ENCODE assay signal across 10 cellular contexts in genomic region chr5:94745786-94746730, GRCh38.
DNase-seq lines count a peak whose midpoint lies in the region; ATAC-seq and TF ChIP-seq lines count a peak whose summit lies in the region.
"Had no signal": no experiment of that assay in that cellular context is flagged by ENCODE, and none has a peak within 500 bp of the region (broad histone marks: within the 10 kb centered on the region; RNA-seq: fewer than 3 reads in every experiment).

No MANE protein-coding gene starts in this region.

- peak; percentile 51 to 72 for ATAC-seq in activated T-cell treated with anti-CD3 and anti-CD28 coated beads, Interleukin-2, amount 50 U/mL, for 4 hours
- ATAC-seq in activated T-cell treated with anti-CD3 and anti-CD28 coated beads, Interleukin-2, amount 50 U/mL, for 72 hours (replicated peaks in 1 of 2), result no peak
- ATAC-seq in HG02973 (IDR thresholded peaks at IDR 0.05; ENCODE audit: unreplicated experiment), result peak; percentile 90
- ATAC-seq in stimulated activated naive CD8-positive, alpha-beta T cell treated with anti-CD3 and anti-CD28 coated beads, Interleukin-15, amount 100 ng/mL, for 72 hours, result peak; percentile 60

- H3K9me3 Mint-ChIP-seq in activated T-cell treated with anti-CD3 and anti-CD28 coated beads, Interleukin-2, amount 50 U/mL, for 4 hours, result no peaks in the 10 kb centered on the region
- H3K9me3 Mint-ChIP-seq in activated T-cell treated with anti-CD3 and anti-CD28 coated beads, Interleukin-2, amount 50 U/mL, for 72 hours, result no peaks in the 10 kb centered on the region
- no peaks in the 10 kb centered on the region for H3K9me3 Mint-ChIP-seq in stimulated activated naive CD8-positive, alpha-beta T cell treated with anti-CD3 and anti-CD28 coated beads, Interleukin-15, amount 100 ng/mL, for 72 hours
- H3K9me3 Mint-ChIP-seq: dendritic cell treated with granulocyte-macrophage colony-stimulating factor and Interleukin-4, amounts not matched to agents 40 ng/mL and 50 ng/mL, for 4 days; T-helper 2 cell treated with Interferon-gamma antibody and Interleukin-4, amounts not matched to agents 5 μg/mL and 100 μg/mL, for 36 hours had no signal

- in situ Hi-C loops in ACHN (cut with HindIII; ENCODE audit: low pct_ligation_motif_present, low pct_unique_long_range_greater_than_20kb, low sequenced_read_pairs), result no loop called here

- H3K27me3 Mint-ChIP-seq in activated T-cell treated with anti-CD3 and anti-CD28 coated beads, Interleukin-2, amount 50 U/mL, for 4 hours (ENCODE audit: low read depth), result peaks cover 4% of the 10 kb centered on the region
- H3K27me3 Mint-ChIP-seq in activated T-cell treated with anti-CD3 and anti-CD28 coated beads, Interleukin-2, amount 50 U/mL, for 72 hours (ENCODE audit: low read depth), result no peaks in the 10 kb centered on the region
- H3K27me3 Mint-ChIP-seq in stimulated activated naive CD8-positive, alpha-beta T cell treated with anti-CD3 and anti-CD28 coated beads, Interleukin-15, amount 100 ng/mL, for 72 hours, result no peaks in the 10 kb centered on the region
- H3K27me3 Mint-ChIP-seq: dendritic cell treated with granulocyte-macrophage colony-stimulating factor and Interleukin-4, amounts not matched to agents 40 ng/mL and 50 ng/mL, for 4 days had no signal

- DNase-seq in activated T-cell treated with anti-CD3 and anti-CD28 coated beads, Interleukin-2, amount 50 U/mL, for 4 hours, result no peak
- no peak for DNase-seq in activated T-cell treated with anti-CD3 and anti-CD28 coated beads, Interleukin-2, amount 50 U/mL, for 72 hours
- DNase-seq in stimulated activated naive CD8-positive, alpha-beta T cell treated with anti-CD3 and anti-CD28 coated beads, Interleukin-15, amount 100 ng/mL, for 72 hours, result no peak
- no peak for DNase-seq in cerebellum (ENCODE audit: low spot score)
- DNase-seq in ACHN, result no peak
- no peak for DNase-seq in stimulated activated CD4-positive, alpha-beta T cell treated with anti-CD3 and anti-CD28 coated beads, Interleukin-4, amount 100 ng/mL, for 24 hours

- no peaks in the 10 kb centered on the region for H3K36me3 Mint-ChIP-seq in activated T-cell treated with anti-CD3 and anti-CD28 coated beads, Interleukin-2, amount 50 U/mL, for 4 hours (ENCODE audit: insufficient read depth)
- no peaks in the 10 kb centered on the region for H3K36me3 Mint-ChIP-seq in activated T-cell treated with anti-CD3 and anti-CD28 coated beads, Interleukin-2, amount 50 U/mL, for 72 hours (ENCODE audit: insufficient read depth in 2 of 2)

- no peak overlapping the region for H3K27ac Mint-ChIP-seq in activated T-cell treated with anti-CD3 and anti-CD28 coated beads, Interleukin-2, amount 50 U/mL, for 72 hours
- no peak overlapping the region for H3K27ac Mint-ChIP-seq in stimulated activated naive CD8-positive, alpha-beta T cell treated with anti-CD3 and anti-CD28 coated beads, Interleukin-15, amount 100 ng/mL, for 72 hours
- H3K27ac Mint-ChIP-seq: dendritic cell treated with granulocyte-macrophage colony-stimulating factor and Interleukin-4, amounts not matched to agents 40 ng/mL and 50 ng/mL, for 4 days; T-helper 2 cell treated with Interferon-gamma antibody and Interleukin-4, amounts not matched to agents 5 μg/mL and 100 μg/mL, for 36 hours had no signal

- H3K4me3 Mint-ChIP-seq in activated T-cell treated with anti-CD3 and anti-CD28 coated beads, Interleukin-2, amount 50 U/mL, for 4 hours, result no peak overlapping the region
- no peak overlapping the region for H3K4me3 Mint-ChIP-seq in activated T-cell treated with anti-CD3 and anti-CD28 coated beads, Interleukin-2, amount 50 U/mL, for 72 hours
- H3K4me3 Mint-ChIP-seq in stimulated activated naive CD8-positive, alpha-beta T cell treated with anti-CD3 and anti-CD28 coated beads, Interleukin-15, amount 100 ng/mL, for 72 hours, result no peak overlapping the region
- H3K4me3 Mint-ChIP-seq: dendritic cell treated with granulocyte-macrophage colony-stimulating factor and Interleukin-4, amounts not matched to agents 40 ng/mL and 50 ng/mL, for 4 days; T-helper 2 cell treated with Interferon-gamma antibody and Interleukin-4, amounts not matched to agents 5 μg/mL and 100 μg/mL, for 36 hours had no signal

- peaks cover 7% of the 10 kb centered on the region for H3K4me1 Mint-ChIP-seq in activated T-cell treated with anti-CD3 and anti-CD28 coated beads, Interleukin-2, amount 50 U/mL, for 4 hours (ENCODE audit: low read depth)
- H3K4me1 Mint-ChIP-seq in activated T-cell treated with anti-CD3 and anti-CD28 coated beads, Interleukin-2, amount 50 U/mL, for 72 hours (ENCODE audit: low read depth), result peaks cover 12% of the 10 kb centered on the region
- H3K4me1 Mint-ChIP-seq in stimulated activated naive CD8-positive, alpha-beta T cell treated with anti-CD3 and anti-CD28 coated beads, Interleukin-15, amount 100 ng/mL, for 72 hours, result peaks cover 21% of the 10 kb centered on the region

TF ChIP-seq in PFSK-1, 5 proteins besides CTCF, POLR2A, EP300 and RAD21:
- TF ChIP-seq TAF1 (IDR thresholded peaks at IDR 0.05; ENCODE audit: borderline replicate concordance, insufficient read depth, low read length) (no peak), SIN3A (IDR thresholded peaks at IDR 0.05; ENCODE audit: borderline replicate concordance, insufficient read depth, low read length) (no peak), FOXP2 (optimal IDR thresholded peaks at IDR 0.05; ENCODE audit: borderline replicate concordance, extremely low read depth, extremely low read length, insufficient read depth) (peak; percentile 11), REST (IDR thresholded peaks at IDR 0.05; ENCODE audit: insufficient read depth in 1 of 2, low read depth in 2 of 2, low read length in 2 of 2) (no peak)
TF ChIP-seq in PFSK-1: peak in this region for 1.

Comparison
In these comparisons a context has a peak if more than half of its experiments do, and no peak if none do; other contexts are left out.
1. ATAC-seq: peak in activated T-cell treated with anti-CD3 and anti-CD28 coated beads, Interleukin-2, amount 50 U/mL, for 4 hours (2 of 2), HG02973 (single experiment) and stimulated activated naive CD8-positive, alpha-beta T cell treated with anti-CD3 and anti-CD28 coated beads, Interleukin-15, amount 100 ng/mL, for 72 hours (single experiment); none in activated T-cell treated with anti-CD3 and anti-CD28 coated beads, Interleukin-2, amount 50 U/mL, for 72 hours (0 of 2).